ENCODE assay signal across 8 cellular contexts in genomic region chr7:156816943-156817572, GRCh38.
A peak's percentile ranks its signal among the peaks of the same experiment; 100 is the strongest.
DNase-seq lines count a peak whose midpoint lies in the region; ATAC-seq and TF ChIP-seq lines count a peak whose summit lies in the region.

No MANE protein-coding gene starts in this region.

- H3K9me3 ChIP-seq in GM23248 (ENCODE audit: low read depth) (no peaks in the 10 kb centered on the region), SU-DHL-6 (ENCODE audit: insufficient read depth, low read length) (no peaks in the 10 kb centered on the region), hepatocyte (ENCODE audit: low read depth) (no peaks in the 10 kb centered on the region)

- no peak overlapping the region for H3K4me3 Mint-ChIP-seq in activated T-cell treated with anti-CD3 and anti-CD28 coated beads, Interleukin-2, amount 50 U/mL, for 72 hours

- H3K9me3 Mint-ChIP-seq in activated T-cell treated with anti-CD3 and anti-CD28 coated beads, Interleukin-2, amount 50 U/mL, for 72 hours: no peaks in the 10 kb centered on the region

- H3K4me3 ChIP-seq in GM23248: no peak overlapping the region
- H3K4me3 ChIP-seq in SU-DHL-6 (ENCODE audit: insufficient read depth, low read length, poor library complexity, severe bottlenecking): no peak overlapping the region
- no peak overlapping the region for H3K4me3 ChIP-seq in hepatocyte

- H3K27ac ChIP-seq in GM23248 (no peak overlapping the region), SU-DHL-6 (ENCODE audit: low read depth, low read length) (no peak overlapping the region), hepatocyte (no peak overlapping the region)

- H4K20me1 ChIP-seq in GM23248 (ENCODE audit: insufficient read depth) (no peaks in the 10 kb centered on the region), SU-DHL-6 (ENCODE audit: low read depth, low read length) (no peaks in the 10 kb centered on the region), hepatocyte (ENCODE audit: insufficient read depth, poor library complexity, severe bottlenecking) (no peaks in the 10 kb centered on the region)

- no peaks in the 10 kb centered on the region for H3F3A ChIP-seq in GM23248 (ENCODE audit: insufficient read depth)
- H3F3A ChIP-seq in SU-DHL-6 (ENCODE audit: insufficient read depth): peaks cover 4% of the 10 kb centered on the region; the same call in 1 of the 2 replicates

- H3K27ac Mint-ChIP-seq in activated T-cell treated with anti-CD3 and anti-CD28 coated beads, Interleukin-2, amount 50 U/mL, for 72 hours: no peak overlapping the region

- peaks cover under 1 to 10% of the 10 kb centered on the region in 2 donors for H3K36me3 Mint-ChIP-seq in activated T-cell treated with anti-CD3 and anti-CD28 coated beads, Interleukin-2, amount 50 U/mL, for 72 hours (ENCODE audit: insufficient read depth in 2 of 2)

- TF ChIP-seq CTCF in SU-DHL-6 (IDR thresholded peaks at IDR 0.05; ENCODE audit: insufficient read depth, low read length, poor library complexity, severe bottlenecking): peak; percentile 40
- TF ChIP-seq CTCF in hepatocyte (IDR thresholded peaks at IDR 0.05; ENCODE audit: poor library complexity): peak; percentile 66

- H3K27me3 ChIP-seq in GM23248 (replicated peaks; ENCODE audit: insufficient read depth) (no peaks in the 10 kb centered on the region), SU-DHL-6 (ENCODE audit: low read length) (no peaks in the 10 kb centered on the region), hepatocyte (no peaks in the 10 kb centered on the region)

- no peak overlapping the region for H3K9ac ChIP-seq in GM23248
- H3K9ac ChIP-seq in SU-DHL-6 (ENCODE audit: low read length): no peak overlapping the region

- H3K4me1 ChIP-seq in GM23248 (ENCODE audit: insufficient read depth): no peaks in the 10 kb centered on the region
- H3K4me1 ChIP-seq in hepatocyte (ENCODE audit: insufficient read depth): no peaks in the 10 kb centered on the region

- H3K79me2 ChIP-seq in GM23248 (ENCODE audit: insufficient read depth) (no peaks in the 10 kb centered on the region), SU-DHL-6 (ENCODE audit: insufficient read depth, low read length) (no peaks in the 10 kb centered on the region), hepatocyte (no peaks in the 10 kb centered on the region)

- in situ Hi-C loops in GM23248 (cut with MboI): no loop called here

- H3K9me2 ChIP-seq in GM23248 (ENCODE audit: insufficient read depth) (no peaks in the 10 kb centered on the region), SU-DHL-6 (replicated peaks; ENCODE audit: insufficient read depth, low read length) (no peaks in the 10 kb centered on the region), hepatocyte (replicated peaks; ENCODE audit: insufficient read depth) (no peaks in the 10 kb centered on the region)

- 96% methylated on average over 1 of the region's 1 CpG for WGBS in GM23248 (ENCODE audit: low coverage in 1 of 2, low lambda C conversion rate in 2 of 2, missing lambda C conversion rate in 2 of 2), 2 experiments
- WGBS in hepatocyte (ENCODE audit: low lambda C conversion rate, missing lambda C conversion rate): 100% methylated on average over 1 of the region's 1 CpG

- DNase-seq in AML-193 (lab: John Stamatoyannopoulos, UW) (peak; percentile 45 to 47), GM23248 (peak; percentile 57), hepatocyte (ENCODE audit: low spot score) (peak; percentile 16), NCI-H2029 treated with DMSO at 0.1 percent for 48 hours (lab: John Stamatoyannopoulos, UW) (no peak)
- DNase-seq in activated T-cell treated with anti-CD3 and anti-CD28 coated beads, Interleukin-2, amount 50 U/mL, for 72 hours: no peak

- H3K4me2 ChIP-seq in GM23248 (ENCODE audit: unreplicated experiment) (no peak overlapping the region), SU-DHL-6 (ENCODE audit: low read depth, low read length, poor library complexity, severe bottlenecking) (no peak overlapping the region), hepatocyte (no peak overlapping the region)

- H2AFZ ChIP-seq in GM23248 (no peak overlapping the region), SU-DHL-6 (ENCODE audit: low read depth, low read length, severe bottlenecking) (no peak overlapping the region), hepatocyte (no peak overlapping the region)

- no peaks in the 10 kb centered on the region for H3K4me1 Mint-ChIP-seq in activated T-cell treated with anti-CD3 and anti-CD28 coated beads, Interleukin-2, amount 50 U/mL, for 72 hours (ENCODE audit: low read depth)

- ATAC-seq in activated T-cell treated with anti-CD3 and anti-CD28 coated beads, Interleukin-2, amount 50 U/mL, for 72 hours (replicated peaks in 1 of 2): no peak
- ATAC-seq in HG03280 (IDR thresholded peaks at IDR 0.05; ENCODE audit: unreplicated experiment) (no peak), GM18870 (IDR thresholded peaks at IDR 0.05; ENCODE audit: unreplicated experiment) (no peak)

- H3K36me3 ChIP-seq in GM23248 (ENCODE audit: low read depth) (no peaks in the 10 kb centered on the region), SU-DHL-6 (ENCODE audit: low read length) (no peaks in the 10 kb centered on the region), hepatocyte (replicated peaks; ENCODE audit: insufficient read depth, low read depth) (no peaks in the 10 kb centered on the region)

- no peaks in the 10 kb centered on the region for H3K27me3 Mint-ChIP-seq in activated T-cell treated with anti-CD3 and anti-CD28 coated beads, Interleukin-2, amount 50 U/mL, for 72 hours (ENCODE audit: low read depth)

Comparison
In these comparisons a context has a peak if more than half of its experiments do, and no peak if none do; other contexts are left out.
1. DNase-seq: peak in AML-193 (2 of 2), GM23248 (single experiment) and hepatocyte (single experiment); none in activated T-cell treated with anti-CD3 and anti-CD28 coated beads, Interleukin-2, amount 50 U/mL, for 72 hours (0 of 2) and NCI-H2029 treated with DMSO at 0.1 percent for 48 hours (single experiment).